In genomic region chr5:69414885-69415583, GRCh38 we compare ENCODE assay signal across 8 cellular contexts. TPM values are rescaled to one million over a fixed set of nuclear protein-coding genes. Genes with fewer than 3 reads are reported as not detected.
DNase-seq lines count a peak whose midpoint lies in the region; ATAC-seq and TF ChIP-seq lines count a peak whose summit lies in the region.

Gene MARVELD2 (plus strand): TSS chr5:69415116. CDS start chr5:69419386, 4,270 bp downstream.

- peak within 1 kb of the TSS; percentile 61 to 63 for H3K4me3 ChIP-seq in tibial artery

- ATAC-seq in HG02588 (IDR thresholded peaks at IDR 0.05; ENCODE audit: unreplicated experiment) (peak; percentile 62), omental fat pad (ENCODE audit: low FRiP score) (peak; percentile 95)

- H3K27me3 ChIP-seq in tibial artery, result no peaks in the 10 kb centered on the region

- DNase-seq in GM03348 (ENCODE audit: low spot score) (peak; percentile 83), NCI-H69 (lab: John Stamatoyannopoulos, UW) (peak; percentile 98), germinal center (ENCODE audit: low spot score) (peak; percentile 69), omental fat pad (ENCODE audit: low spot score) (peak; percentile 26), tibial artery (peak; percentile 38 to 76), cerebellar nuclear complex (lab: John Stamatoyannopoulos, UW) (no peak)
- peak; percentile 2 for DNase-seq in activated gamma-delta T cell treated with anti-CD3 and anti-CD28 coated beads, Interleukin-2, amount 50 U/mL, for 16 hours (ENCODE audit: low read depth)

- H3K4me1 ChIP-seq in tibial artery, result peaks cover 0 to 12% (median 4%) of the 10 kb centered on the region in 4 donors

- TF ChIP-seq CTCF in omental fat pad (IDR thresholded peaks at IDR 0.05) (no peak), tibial artery (IDR thresholded peaks at IDR 0.05) (peak in 1 of 2 experiments; percentile 16)

- intact Hi-C loops in tibial artery (cut with DNase I; ENCODE audit: low total_unique reads), result no loop called here

- peak within 1 kb of the TSS in 1 of 2 donors; percentile 29 for H3K27ac ChIP-seq in tibial artery

- no peaks in the 10 kb centered on the region for H3K9me3 ChIP-seq in tibial artery

- H3K36me3 ChIP-seq in tibial artery, result peaks cover 18 to 43% (median 38%) of the 10 kb centered on the region in 3 donors

RNA-seq across cellular contexts. Expression of gene MARVELD2, which starts in this region (rescaled TPM):
- 1 to 10 TPM in 3 of 4 donors, under 1 TPM in 1; 0.63 to 1.9 (median 1.4) TPM for total RNA-seq in omental fat pad

Comparison
In these comparisons a context has a peak if more than half of its experiments do, and no peak if none do; other contexts are left out.
1. DNase-seq: peak in GM03348 (single experiment), NCI-H69 (single experiment), activated gamma-delta T cell treated with anti-CD3 and anti-CD28 coated beads, Interleukin-2, amount 50 U/mL, for 16 hours (single experiment), germinal center (single experiment), omental fat pad (single experiment) and tibial artery (2 of 2); none in cerebellar nuclear complex (0 of 2).